In genomic region chr10:97427571-97428179, GRCh38 we compare ENCODE assay signal across 8 cellular contexts. TPM values are rescaled to one million over a fixed set of nuclear protein-coding genes. Genes with fewer than 3 reads are reported as not detected.
DNase-seq lines count a peak whose midpoint lies in the region; ATAC-seq and TF ChIP-seq lines count a peak whose summit lies in the region.

No MANE protein-coding gene starts in this region.

- WGBS in iPS DF 6.9 (ENCODE audit: insufficient coverage, insufficient read length): no CpG with 5 or more reads among the region's 9 CpGs

- H3K9me3 Mint-ChIP-seq in Caco-2 (ENCODE audit: unreplicated experiment): no peaks in the 10 kb centered on the region
- no peaks in the 10 kb centered on the region for H3K9me3 Mint-ChIP-seq in activated naive CD4-positive, alpha-beta T cell treated with anti-CD3 and anti-CD28 coated beads, Interleukin-2, amount 50 U/mL, for 24 hours

- POLR2A ChIA-PET in Caco-2 (lab: Charles Lee): no interaction called here

- peak overlapping the region; percentile 83 for H3K4me3 ChIP-seq in Caco-2 (ENCODE audit: low read depth, low read length)
- H3K4me3 ChIP-seq in LNCaP clone FGC (ENCODE audit: low read depth, low read length): peak overlapping the region; percentile 90
- H3K4me3 ChIP-seq in iPS DF 6.9 (ENCODE audit: low read length): peak overlapping the region; percentile 76; the same call in 1 of the 2 replicates
- H3K4me3 ChIP-seq in skeletal muscle tissue (ENCODE audit: low read length in 3 of 3): peak overlapping the region; percentile 68 to 94 (median 89)

- intact Hi-C loops in Caco-2 (cut with micrococcal nuclease; ENCODE audit: unreplicated experiment): loop anchor here (1.0 kb wide), 1 partner anchor 19 kb away; the partner anchor contains the start of genes EXOSC1 and ZDHHC16

- H3K4me3 Mint-ChIP-seq in Caco-2 (ENCODE audit: unreplicated experiment): peak overlapping the region; percentile 75
- H3K4me3 Mint-ChIP-seq in activated naive CD4-positive, alpha-beta T cell treated with anti-CD3 and anti-CD28 coated beads, Interleukin-2, amount 50 U/mL, for 24 hours: peak overlapping the region; percentile 94

- H3K27ac Mint-ChIP-seq in Caco-2 (ENCODE audit: unreplicated experiment): peak overlapping the region; percentile 83
- peak overlapping the region; percentile 99 for H3K27ac Mint-ChIP-seq in activated naive CD4-positive, alpha-beta T cell treated with anti-CD3 and anti-CD28 coated beads, Interleukin-2, amount 50 U/mL, for 24 hours

- no peak for ATAC-seq in HG02840 (IDR thresholded peaks at IDR 0.05; ENCODE audit: low FRiP score, unreplicated experiment)

- H3K4me1 ChIP-seq in Caco-2 (peaks cover 12% of the 10 kb centered on the region), iPS DF 6.9 (ENCODE audit: control insufficient read depth, insufficient read depth, low read length) (peaks cover 2% of the 10 kb centered on the region; the same call in 1 of the 2 replicates), skeletal muscle tissue (ENCODE audit: control insufficient read depth in 3 of 3, insufficient read depth in 3 of 3, low read length in 3 of 3) (peaks cover 11 to 14% (median 12%) of the 10 kb centered on the region in 3 donors)

- no peaks in the 10 kb centered on the region for H3K27me3 Mint-ChIP-seq in Caco-2 (ENCODE audit: insufficient read depth, unreplicated experiment)
- H3K27me3 Mint-ChIP-seq in activated naive CD4-positive, alpha-beta T cell treated with anti-CD3 and anti-CD28 coated beads, Interleukin-2, amount 50 U/mL, for 24 hours: no peaks in the 10 kb centered on the region

- CTCF ChIA-PET in Caco-2 (lab: Charles Lee): interaction anchor here (0.6 kb wide), 1 partner anchor 25 kb away, joined by 8 read pairs; no protein-coding TSS in a partner anchor

- H3K9me3 ChIP-seq in Caco-2 (no peaks in the 10 kb centered on the region), iPS DF 6.9 (ENCODE audit: control insufficient read depth, insufficient read depth, low read length) (no peaks in the 10 kb centered on the region), skeletal muscle tissue (ENCODE audit: control insufficient read depth in 3 of 3, low read length in 3 of 3) (no peaks in the 10 kb centered on the region)

- H3K27ac ChIP-seq in iPS DF 6.9 (ENCODE audit: low read length): peak overlapping the region; percentile 4
- H3K27ac ChIP-seq in skeletal muscle tissue (ENCODE audit: low read depth, low read length): peak overlapping the region; percentile 41

- H3K9ac ChIP-seq in skeletal muscle tissue (ENCODE audit: low read depth in 1 of 3, low read length in 3 of 3): peak overlapping the region; percentile 57 to 69 (median 64)

- H3K4me1 Mint-ChIP-seq in Caco-2 (ENCODE audit: low read depth, unreplicated experiment): no peaks in the 10 kb centered on the region
- H3K4me1 Mint-ChIP-seq in activated naive CD4-positive, alpha-beta T cell treated with anti-CD3 and anti-CD28 coated beads, Interleukin-2, amount 50 U/mL, for 24 hours: peaks cover 32% of the 10 kb centered on the region

- H3K36me3 ChIP-seq in Caco-2 (ENCODE audit: control insufficient read depth, insufficient read depth, low read length): peaks cover 5% of the 10 kb centered on the region
- peaks cover 11% of the 10 kb centered on the region; the same call in 1 of the 2 replicates for H3K36me3 ChIP-seq in iPS DF 6.9 (ENCODE audit: control insufficient read depth, insufficient read depth, low read length)
- peaks cover 15 to 34% (median 19%) of the 10 kb centered on the region in 3 donors for H3K36me3 ChIP-seq in skeletal muscle tissue (ENCODE audit: control insufficient read depth in 3 of 3, insufficient read depth in 3 of 3, low read length in 3 of 3)

- no peak for TF ChIP-seq CTCF in Caco-2 (IDR thresholded peaks at IDR 0.05; ENCODE audit: insufficient read depth in 1 of 2, low read depth in 1 of 2, low read length in 1 of 2, severe bottlenecking in 1 of 2, unreplicated experiment in 1 of 2)
- no peak for TF ChIP-seq CTCF in LNCaP clone FGC (IDR thresholded peaks at IDR 0.05; ENCODE audit: control insufficient read depth, extremely low read depth, insufficient read depth)

- peaks cover 67% of the 10 kb centered on the region for H3K36me3 Mint-ChIP-seq in Caco-2 (ENCODE audit: insufficient read depth, unreplicated experiment)
- H3K36me3 Mint-ChIP-seq in activated naive CD4-positive, alpha-beta T cell treated with anti-CD3 and anti-CD28 coated beads, Interleukin-2, amount 50 U/mL, for 24 hours: peaks cover 21% of the 10 kb centered on the region

- DNase-seq in Caco-2: peak; percentile 71 to 83
- peak; percentile 71 for DNase-seq in LNCaP clone FGC (ENCODE audit: low read depth)
- no peak for DNase-seq in iPS DF 6.9 (ENCODE audit: low read depth, low spot score)
- no peak for DNase-seq in medulla oblongata (ENCODE audit: extremely low spot score)
- DNase-seq in AG08396 (ENCODE audit: low spot score): no peak

- H3K27me3 ChIP-seq in Caco-2 (replicated peaks; ENCODE audit: control insufficient read depth, insufficient read depth, low read length) (no peaks in the 10 kb centered on the region), iPS DF 6.9 (ENCODE audit: control insufficient read depth, insufficient read depth, low read length) (no peaks in the 10 kb centered on the region), skeletal muscle tissue (ENCODE audit: control insufficient read depth in 3 of 3, insufficient read depth in 3 of 3, low read length in 3 of 3) (no peaks in the 10 kb centered on the region)

- BruUV-seq in Caco-2 (replicated peaks; lab: Mats Ljungman, UMichigan): no TSS peak

RNA-seq across cellular contexts. Expression of gene PGAM1, which starts 1.7 kb away (rescaled TPM):
- 412 and 462 TPM in 2 replicates for total RNA-seq in Caco-2 (2022)
- total RNA-seq in skeletal muscle tissue: 57.9 TPM

RNA-seq across cellular contexts. Expression of gene EXOSC1, which starts 18.1 kb away (rescaled TPM):
- total RNA-seq in Caco-2 (2022) (77.5 and 84.7 TPM in 2 replicates), skeletal muscle tissue (27.1 TPM)

RNA-seq across cellular contexts. Expression of gene ZDHHC16, which starts 18.3 kb away (rescaled TPM):
- total RNA-seq in Caco-2 (2022) (43.5 and 48.3 TPM in 2 replicates), skeletal muscle tissue (32.4 TPM)

RNA-seq across cellular contexts. Expression of gene RRP12, which starts 26.5 kb away (rescaled TPM):
- total RNA-seq in Caco-2 (2022): 69.3 and 70.5 TPM in 2 replicates
- 15.1 TPM for total RNA-seq in skeletal muscle tissue

Comparison
In these comparisons a context has a peak if more than half of its experiments do, and no peak if none do; other contexts are left out.
1. DNase-seq: peak in Caco-2 (2 of 2) and LNCaP clone FGC (single experiment); none in iPS DF 6.9 (single experiment), medulla oblongata (single experiment) and AG08396 (single experiment).
2. Peak in every context shown above with its lines, with median percentiles within 50 percentile points of each other: H3K4me3 ChIP-seq.